Comparison of ENCODE assay signal across 8 cellular contexts in the genomic region with DNA sequence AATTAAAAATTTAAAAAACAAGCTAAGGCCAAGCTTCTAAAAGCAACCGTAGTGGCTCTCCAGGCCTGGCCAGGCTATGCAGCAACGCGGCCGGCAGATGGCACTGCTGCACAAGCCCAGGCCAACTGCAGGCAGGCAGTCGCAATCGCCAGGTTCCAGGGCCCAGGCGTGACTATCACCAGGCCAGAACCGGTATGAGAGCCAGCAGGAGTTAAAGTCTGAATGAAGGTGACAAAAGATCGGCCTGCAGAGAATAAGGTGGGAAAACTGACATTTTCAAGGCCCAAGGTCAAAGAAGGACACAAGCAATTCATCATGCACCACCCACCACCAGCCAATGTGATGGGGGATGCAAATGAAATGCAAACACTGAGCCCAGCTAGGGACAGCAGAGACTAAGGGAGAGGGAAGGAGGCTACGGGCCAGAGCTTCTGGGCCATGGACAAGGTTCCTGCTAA. TPM values are rescaled to one million over a fixed set of nuclear protein-coding genes. Genes with fewer than 3 reads are reported as not detected.
A peak's percentile ranks its signal among the peaks of the same experiment; 100 is the strongest.
DNase-seq lines count a peak whose midpoint lies in the region; ATAC-seq and TF ChIP-seq lines count a peak whose summit lies in the region.

No MANE protein-coding gene starts in this region.

- H3K27ac Mint-ChIP-seq in activated T-cell treated with anti-CD3 and anti-CD28 coated beads, Interleukin-2, amount 50 U/mL, for 72 hours, result no peak overlapping the region
- H3K27ac Mint-ChIP-seq in nephron, result no peak overlapping the region
- H3K27ac Mint-ChIP-seq in stimulated activated effector memory CD8-positive, alpha-beta T cell treated with anti-CD3 and anti-CD28 coated beads, Interleukin-12 subunit alpha, Interleukin-12 subunit beta, amount 100 ng/mL, for 72 hours, result no peak overlapping the region

- no peaks in the 10 kb centered on the region for H3K27me3 Mint-ChIP-seq in activated T-cell treated with anti-CD3 and anti-CD28 coated beads, Interleukin-2, amount 50 U/mL, for 72 hours (ENCODE audit: low read depth)
- H3K27me3 Mint-ChIP-seq in nephron (ENCODE audit: low read depth), result no peaks in the 10 kb centered on the region

- H3K4me3 Mint-ChIP-seq in activated T-cell treated with anti-CD3 and anti-CD28 coated beads, Interleukin-2, amount 50 U/mL, for 72 hours, result no peak overlapping the region
- H3K4me3 Mint-ChIP-seq in nephron, result no peak overlapping the region
- H3K4me3 Mint-ChIP-seq in stimulated activated effector memory CD8-positive, alpha-beta T cell treated with anti-CD3 and anti-CD28 coated beads, Interleukin-12 subunit alpha, Interleukin-12 subunit beta, amount 100 ng/mL, for 72 hours, result no peak overlapping the region

- no peaks in the 10 kb centered on the region for H3K36me3 Mint-ChIP-seq in activated T-cell treated with anti-CD3 and anti-CD28 coated beads, Interleukin-2, amount 50 U/mL, for 72 hours (ENCODE audit: insufficient read depth in 2 of 2)
- no peaks in the 10 kb centered on the region for H3K36me3 Mint-ChIP-seq in nephron (ENCODE audit: low read depth)
- no peaks in the 10 kb centered on the region for H3K36me3 Mint-ChIP-seq in stimulated activated effector memory CD8-positive, alpha-beta T cell treated with anti-CD3 and anti-CD28 coated beads, Interleukin-12 subunit alpha, Interleukin-12 subunit beta, amount 100 ng/mL, for 72 hours

- no peaks in the 10 kb centered on the region for H3K9me3 Mint-ChIP-seq in activated T-cell treated with anti-CD3 and anti-CD28 coated beads, Interleukin-2, amount 50 U/mL, for 72 hours
- no peaks in the 10 kb centered on the region for H3K9me3 Mint-ChIP-seq in nephron
- no peaks in the 10 kb centered on the region for H3K9me3 Mint-ChIP-seq in stimulated activated effector memory CD8-positive, alpha-beta T cell treated with anti-CD3 and anti-CD28 coated beads, Interleukin-12 subunit alpha, Interleukin-12 subunit beta, amount 100 ng/mL, for 72 hours

- DNase-seq in HUDEP-2 (lab: John Stamatoyannopoulos, UW; ENCODE audit: unreplicated experiment in 76 of 76) (peak in 54 of 76 experiments; percentile 0 to 76 (median 39)), OCI-M1 (lab: John Stamatoyannopoulos, UW) (peak; percentile 86), fibroblast of mammary gland (ENCODE audit: low read depth) (peak; percentile 71)
- peak; percentile 78 to 80 for DNase-seq in activated T-cell treated with anti-CD3 and anti-CD28 coated beads, Interleukin-2, amount 50 U/mL, for 72 hours
- DNase-seq in stimulated activated effector memory CD8-positive, alpha-beta T cell treated with anti-CD3 and anti-CD28 coated beads, Interleukin-12 subunit alpha, Interleukin-12 subunit beta, amount 100 ng/mL, for 72 hours (ENCODE audit: low spot score in 2 of 2), result peak; percentile 69 to 81

- peak; percentile 95 for TF ChIP-seq CTCF in GM12874 (IDR thresholded peaks at IDR 0.05; ENCODE audit: insufficient read depth, low read depth, low read length)
- peak; percentile 95 for TF ChIP-seq CTCF in fibroblast of mammary gland (conservative IDR thresholded peaks at IDR 0.05; ENCODE audit: control insufficient read depth, insufficient read depth, low read depth, low read length)
- TF ChIP-seq CTCF in nephron (IDR thresholded peaks at IDR 0.05; ENCODE audit: unreplicated experiment in 3 of 3), result peak; percentile 96 to 99 (median 98)

- H3K4me1 Mint-ChIP-seq in activated T-cell treated with anti-CD3 and anti-CD28 coated beads, Interleukin-2, amount 50 U/mL, for 72 hours (ENCODE audit: low read depth), result no peaks in the 10 kb centered on the region
- H3K4me1 Mint-ChIP-seq in nephron, result no peaks in the 10 kb centered on the region
- peaks cover 4% of the 10 kb centered on the region for H3K4me1 Mint-ChIP-seq in stimulated activated effector memory CD8-positive, alpha-beta T cell treated with anti-CD3 and anti-CD28 coated beads, Interleukin-12 subunit alpha, Interleukin-12 subunit beta, amount 100 ng/mL, for 72 hours

- TF ChIP-seq POLR2A in GM18505 (IDR thresholded peaks at IDR 0.05; ENCODE audit: borderline replicate concordance, extremely low read depth, insufficient read depth, insufficient read length), result no peak

- no peak overlapping the region for H3K4me3 ChIP-seq in fibroblast of mammary gland (ENCODE audit: control insufficient read depth, low read depth, low read length)

- ATAC-seq in activated T-cell treated with anti-CD3 and anti-CD28 coated beads, Interleukin-2, amount 50 U/mL, for 72 hours (replicated peaks in 1 of 2), result peak; percentile 85 to 88
- ATAC-seq in stimulated activated effector memory CD8-positive, alpha-beta T cell treated with anti-CD3 and anti-CD28 coated beads, Interleukin-12 subunit alpha, Interleukin-12 subunit beta, amount 100 ng/mL, for 72 hours, result peak; percentile 87
- no peak for ATAC-seq in GM18505 (IDR thresholded peaks at IDR 0.05; ENCODE audit: unreplicated experiment)

RNA-seq across cellular contexts. Expression of gene ANO2, which starts 43.6 kb away (rescaled TPM):
- not detected for total RNA-seq in activated T-cell treated with anti-CD3 and anti-CD28 coated beads, Interleukin-2, amount 50 U/mL, for 72 hours
